1 cellular context compared by ENCODE assay signal in the genomic region with DNA sequence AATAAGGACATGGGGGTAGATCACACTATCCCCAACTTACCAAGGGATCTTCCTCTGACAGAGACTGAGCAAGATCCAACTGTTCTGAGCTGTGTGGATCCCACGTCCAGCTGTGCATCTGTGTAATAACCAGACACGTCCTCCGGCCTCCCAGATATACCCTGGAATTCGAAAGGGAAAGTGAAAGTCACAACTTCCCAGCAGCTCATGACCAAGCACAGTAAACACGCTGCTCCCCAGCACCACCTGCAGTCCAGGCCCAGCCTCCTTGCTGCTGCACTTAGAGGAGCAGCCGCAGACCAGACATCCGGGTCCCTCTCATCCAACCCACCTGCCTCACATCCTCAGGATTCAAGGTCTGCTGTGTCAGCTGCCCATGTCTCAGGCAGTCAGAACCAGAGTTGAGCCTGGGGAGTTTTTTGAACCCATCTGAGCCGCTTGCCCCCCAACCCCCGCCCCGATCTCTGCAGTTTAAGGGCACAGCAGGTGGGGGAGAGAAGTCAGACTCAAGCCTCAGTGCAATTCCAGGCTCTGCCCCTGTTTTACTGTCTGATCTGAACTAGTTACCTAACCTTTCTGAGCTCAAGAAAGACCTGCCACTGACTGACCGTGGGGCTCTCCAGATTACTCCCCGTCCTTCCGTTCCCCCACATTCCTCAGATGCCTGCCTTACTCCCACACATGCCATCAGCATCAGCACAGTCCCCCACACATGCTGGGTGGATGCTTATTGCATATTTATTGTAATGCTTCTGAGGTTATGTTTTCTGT.
A peak's percentile ranks its signal among the peaks of the same experiment; 100 is the strongest.
TF ChIP-seq lines count a peak whose summit lies in the region.

A gene with protein sequence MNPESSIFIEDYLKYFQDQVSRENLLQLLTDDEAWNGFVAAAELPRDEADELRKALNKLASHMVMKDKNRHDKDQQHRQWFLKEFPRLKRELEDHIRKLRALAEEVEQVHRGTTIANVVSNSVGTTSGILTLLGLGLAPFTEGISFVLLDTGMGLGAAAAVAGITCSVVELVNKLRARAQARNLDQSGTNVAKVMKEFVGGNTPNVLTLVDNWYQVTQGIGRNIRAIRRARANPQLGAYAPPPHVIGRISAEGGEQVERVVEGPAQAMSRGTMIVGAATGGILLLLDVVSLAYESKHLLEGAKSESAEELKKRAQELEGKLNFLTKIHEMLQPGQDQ (minus strand): TSS at position 127 of the 771 bp plus-strand sequence. CDS start 6,365 bp downstream, outside the sequence.

TF ChIP-seq in K562, 482 proteins besides CTCF, POLR2A, EP300 and RAD21 (continued from another document and continues in another):
- TF ChIP-seq TBL1XR1 (IDR thresholded peaks at IDR 0.05; ENCODE audit: low read length in 2 of 2) = peak in 1 of 2 experiments; percentile 67; a peak in 2 of 4 replicates
- TF ChIP-seq TFAM (CRISPR knock-in tag; conservative IDR thresholded peaks at IDR 0.05) = no peak
- peak; percentile 20 for TF ChIP-seq KDM5B (IDR thresholded peaks at IDR 0.05; ENCODE audit: insufficient replicate concordance, low read depth, low read length)
- TF ChIP-seq TEAD1 (CRISPR knock-in tag; IDR thresholded peaks at IDR 0.05) = peak in 1 of 2 experiments; percentile 76; a peak in 1 of 4 replicates
- TF ChIP-seq BRD9 (IDR thresholded peaks at IDR 0.05; ENCODE audit: low read depth, partially characterized antibody) = peak; percentile 48
- peak in 1 of 2 experiments; percentile 40; a peak in 1 of 4 replicates for TF ChIP-seq FOXA3 (CRISPR knock-in tag; conservative IDR thresholded peaks at IDR 0.05 in 1 of 2, IDR thresholded peaks at IDR 0.05 in 1 of 2)
- peak; percentile 44; the same call in 1 of the 2 replicates for TF ChIP-seq JUND (IDR thresholded peaks at IDR 0.05; ENCODE audit: borderline replicate concordance, low read depth, low read length)
- peak; percentile 53; the same call in 1 of the 3 replicates for TF ChIP-seq JUND (tag; IDR thresholded peaks at IDR 0.05; ENCODE audit: borderline replicate concordance, low read depth, low read length)
- TF ChIP-seq, protein P1, sequence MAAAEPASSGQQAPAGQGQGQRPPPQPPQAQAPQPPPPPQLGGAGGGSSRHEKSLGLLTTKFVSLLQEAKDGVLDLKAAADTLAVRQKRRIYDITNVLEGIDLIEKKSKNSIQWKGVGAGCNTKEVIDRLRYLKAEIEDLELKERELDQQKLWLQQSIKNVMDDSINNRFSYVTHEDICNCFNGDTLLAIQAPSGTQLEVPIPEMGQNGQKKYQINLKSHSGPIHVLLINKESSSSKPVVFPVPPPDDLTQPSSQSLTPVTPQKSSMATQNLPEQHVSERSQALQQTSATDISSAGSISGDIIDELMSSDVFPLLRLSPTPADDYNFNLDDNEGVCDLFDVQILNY (CRISPR knock-in tag; IDR thresholded peaks at IDR 0.05) = no peak
- TF ChIP-seq NRF1 (conservative IDR thresholded peaks at IDR 0.05 in 1 of 2, IDR thresholded peaks at IDR 0.05 in 1 of 2) = peak; percentile 73 to 76
- no peak for TF ChIP-seq GATAD2A (IDR thresholded peaks at IDR 0.05)
- TF ChIP-seq FOXK2 (conservative IDR thresholded peaks at IDR 0.05 in 1 of 2, IDR thresholded peaks at IDR 0.05 in 1 of 2; ENCODE audit: low read depth in 2 of 2) = peak; percentile 98 to 99
- TF ChIP-seq BHLHE40 (IDR thresholded peaks at IDR 0.05; ENCODE audit: low read length) = 0 out of 2 replicates have a peak, but pooled peaks have one; percentile 28
- TF ChIP-seq SMC3 (conservative IDR thresholded peaks at IDR 0.05; ENCODE audit: insufficient read depth, low read depth, low read length) = 0 out of 2 replicates have a peak, but pooled peaks have one; percentile 17
- peak; percentile 63 for TF ChIP-seq MYC (IDR thresholded peaks at IDR 0.05; ENCODE audit: low read depth, low read length)
- TF ChIP-seq MYC (CRISPR knock-in tag; IDR thresholded peaks at IDR 0.05; ENCODE audit: borderline replicate concordance, low read depth) = no peak
- TF ChIP-seq NR2F6 (CRISPR knock-in tag; IDR thresholded peaks at IDR 0.05) = no peak
- TF ChIP-seq ATF1 (CRISPR knock-in tag; IDR thresholded peaks at IDR 0.05) = no peak
- TF ChIP-seq ATF1 (tag; IDR thresholded peaks at IDR 0.05) = 0 out of 2 replicates have a peak, but pooled peaks have one; percentile 10
- TF ChIP-seq SRF (CRISPR knock-in tag; IDR thresholded peaks at IDR 0.05) = 0 out of 4 replicates have a peak, but pooled peaks of 1 of the 2 experiments have one; percentile 24
- no peak for TF ChIP-seq KAT8 (IDR thresholded peaks at IDR 0.05; ENCODE audit: low read depth)
- peak; percentile 89 for TF ChIP-seq MXI1 (IDR thresholded peaks at IDR 0.05; ENCODE audit: low read depth, low read length)
- TF ChIP-seq, protein P2, sequence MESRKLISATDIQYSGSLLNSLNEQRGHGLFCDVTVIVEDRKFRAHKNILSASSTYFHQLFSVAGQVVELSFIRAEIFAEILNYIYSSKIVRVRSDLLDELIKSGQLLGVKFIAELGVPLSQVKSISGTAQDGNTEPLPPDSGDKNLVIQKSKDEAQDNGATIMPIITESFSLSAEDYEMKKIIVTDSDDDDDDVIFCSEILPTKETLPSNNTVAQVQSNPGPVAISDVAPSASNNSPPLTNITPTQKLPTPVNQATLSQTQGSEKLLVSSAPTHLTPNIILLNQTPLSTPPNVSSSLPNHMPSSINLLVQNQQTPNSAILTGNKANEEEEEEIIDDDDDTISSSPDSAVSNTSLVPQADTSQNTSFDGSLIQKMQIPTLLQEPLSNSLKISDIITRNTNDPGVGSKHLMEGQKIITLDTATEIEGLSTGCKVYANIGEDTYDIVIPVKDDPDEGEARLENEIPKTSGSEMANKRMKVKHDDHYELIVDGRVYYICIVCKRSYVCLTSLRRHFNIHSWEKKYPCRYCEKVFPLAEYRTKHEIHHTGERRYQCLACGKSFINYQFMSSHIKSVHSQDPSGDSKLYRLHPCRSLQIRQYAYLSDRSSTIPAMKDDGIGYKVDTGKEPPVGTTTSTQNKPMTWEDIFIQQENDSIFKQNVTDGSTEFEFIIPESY (CRISPR knock-in tag; IDR thresholded peaks at IDR 0.05) = peak; percentile 25; the same call in 1 of the 2 replicates
- TF ChIP-seq, protein P3, sequence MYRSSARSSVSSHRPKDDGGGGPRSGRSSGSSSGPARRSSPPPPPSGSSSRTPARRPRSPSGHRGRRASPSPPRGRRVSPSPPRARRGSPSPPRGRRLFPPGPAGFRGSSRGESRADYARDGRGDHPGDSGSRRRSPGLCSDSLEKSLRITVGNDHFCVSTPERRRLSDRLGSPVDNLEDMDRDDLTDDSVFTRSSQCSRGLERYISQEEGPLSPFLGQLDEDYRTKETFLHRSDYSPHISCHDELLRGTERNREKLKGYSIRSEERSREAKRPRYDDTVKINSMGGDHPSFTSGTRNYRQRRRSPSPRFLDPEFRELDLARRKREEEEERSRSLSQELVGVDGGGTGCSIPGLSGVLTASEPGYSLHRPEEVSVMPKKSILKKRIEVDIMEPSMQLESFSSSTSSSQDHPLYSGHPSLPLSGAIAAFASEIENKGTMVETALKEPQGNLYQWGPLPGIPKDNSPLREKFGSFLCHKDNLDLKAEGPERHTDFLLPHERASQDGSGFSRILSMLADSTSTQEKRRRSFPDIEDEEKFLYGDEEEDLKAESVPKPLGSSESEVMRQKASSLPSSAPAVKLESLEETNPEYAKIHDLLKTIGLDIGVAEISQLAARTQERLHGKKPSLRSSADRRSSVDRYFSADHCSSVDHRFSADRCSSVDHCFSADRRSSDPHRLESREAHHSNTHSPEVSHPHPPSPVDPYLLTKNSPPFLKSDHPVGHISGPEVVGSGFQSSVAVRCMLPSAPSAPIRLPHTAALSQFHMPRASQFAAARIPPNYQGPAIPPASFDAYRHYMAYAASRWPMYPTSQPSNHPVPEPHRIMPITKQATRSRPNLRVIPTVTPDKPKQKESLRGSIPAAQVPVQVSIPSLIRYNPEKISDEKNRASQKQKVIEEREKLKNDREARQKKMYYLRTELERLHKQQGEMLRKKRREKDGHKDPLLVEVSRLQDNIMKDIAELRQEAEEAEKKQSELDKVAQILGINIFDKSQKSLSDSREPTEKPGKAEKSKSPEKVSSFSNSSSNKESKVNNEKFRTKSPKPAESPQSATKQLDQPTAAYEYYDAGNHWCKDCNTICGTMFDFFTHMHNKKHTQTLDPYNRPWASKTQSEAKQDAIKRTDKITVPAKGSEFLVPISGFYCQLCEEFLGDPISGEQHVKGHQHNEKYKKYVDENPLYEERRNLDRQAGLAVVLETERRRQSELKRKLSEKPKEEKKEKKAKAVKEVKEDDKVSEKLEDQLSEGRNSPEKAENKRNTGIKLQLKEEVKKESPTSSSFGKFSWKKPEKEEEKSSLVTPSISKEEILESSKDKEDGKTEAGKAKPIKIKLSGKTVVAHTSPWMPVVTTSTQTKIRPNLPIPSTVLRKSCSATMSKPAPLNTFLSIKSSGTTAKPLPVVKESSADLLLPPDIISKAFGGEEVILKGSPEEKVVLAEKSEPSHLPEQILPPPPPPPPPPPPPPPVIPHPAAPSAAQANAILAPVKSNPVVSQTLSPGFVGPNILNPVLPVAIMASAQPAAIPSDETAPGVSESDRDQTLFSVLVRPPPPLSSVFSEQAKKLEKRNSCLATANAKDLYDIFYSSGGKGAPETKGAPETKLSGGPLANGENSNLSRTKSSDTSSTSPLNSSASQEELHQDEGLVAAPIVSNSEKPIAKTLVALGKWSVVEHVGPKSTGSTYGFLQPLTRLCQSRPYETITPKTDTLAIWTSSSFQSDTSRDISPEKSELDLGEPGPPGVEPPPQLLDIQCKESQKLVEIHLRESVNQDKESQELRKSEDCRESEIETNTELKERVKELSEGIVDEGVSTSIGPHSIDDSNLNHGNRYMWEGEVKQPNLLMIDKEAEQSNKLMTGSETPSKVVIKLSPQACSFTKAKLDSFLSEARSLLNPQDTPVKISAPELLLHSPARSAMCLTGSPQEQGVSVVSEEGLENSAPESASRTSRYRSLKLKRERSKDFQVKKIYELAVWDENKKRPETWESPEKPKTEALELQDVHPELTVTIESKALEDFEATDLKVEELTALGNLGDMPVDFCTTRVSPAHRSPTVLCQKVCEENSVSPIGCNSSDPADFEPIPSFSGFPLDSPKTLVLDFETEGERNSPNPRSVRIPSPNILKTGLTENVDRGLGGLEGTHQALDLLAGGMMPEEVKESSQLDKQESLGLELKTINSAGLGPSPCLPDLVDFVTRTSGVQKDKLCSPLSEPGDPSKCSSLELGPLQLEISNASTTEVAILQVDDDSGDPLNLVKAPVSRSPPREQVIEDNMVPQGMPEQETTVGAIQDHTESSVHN (IDR thresholded peaks at IDR 0.05; ENCODE audit: borderline replicate concordance in 1 of 2, low read depth in 1 of 2) = peak in 1 of 2 experiments; percentile 94; a peak in 2 of 4 replicates
- TF ChIP-seq, protein P4, sequence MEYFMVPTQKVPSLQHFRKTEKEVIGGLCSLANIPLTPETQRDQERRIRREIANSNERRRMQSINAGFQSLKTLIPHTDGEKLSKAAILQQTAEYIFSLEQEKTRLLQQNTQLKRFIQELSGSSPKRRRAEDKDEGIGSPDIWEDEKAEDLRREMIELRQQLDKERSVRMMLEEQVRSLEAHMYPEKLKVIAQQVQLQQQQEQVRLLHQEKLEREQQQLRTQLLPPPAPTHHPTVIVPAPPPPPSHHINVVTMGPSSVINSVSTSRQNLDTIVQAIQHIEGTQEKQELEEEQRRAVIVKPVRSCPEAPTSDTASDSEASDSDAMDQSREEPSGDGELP (CRISPR knock-in tag; IDR thresholded peaks at IDR 0.05; ENCODE audit: borderline replicate concordance) = peak; percentile 89
- TF ChIP-seq, protein P5, sequence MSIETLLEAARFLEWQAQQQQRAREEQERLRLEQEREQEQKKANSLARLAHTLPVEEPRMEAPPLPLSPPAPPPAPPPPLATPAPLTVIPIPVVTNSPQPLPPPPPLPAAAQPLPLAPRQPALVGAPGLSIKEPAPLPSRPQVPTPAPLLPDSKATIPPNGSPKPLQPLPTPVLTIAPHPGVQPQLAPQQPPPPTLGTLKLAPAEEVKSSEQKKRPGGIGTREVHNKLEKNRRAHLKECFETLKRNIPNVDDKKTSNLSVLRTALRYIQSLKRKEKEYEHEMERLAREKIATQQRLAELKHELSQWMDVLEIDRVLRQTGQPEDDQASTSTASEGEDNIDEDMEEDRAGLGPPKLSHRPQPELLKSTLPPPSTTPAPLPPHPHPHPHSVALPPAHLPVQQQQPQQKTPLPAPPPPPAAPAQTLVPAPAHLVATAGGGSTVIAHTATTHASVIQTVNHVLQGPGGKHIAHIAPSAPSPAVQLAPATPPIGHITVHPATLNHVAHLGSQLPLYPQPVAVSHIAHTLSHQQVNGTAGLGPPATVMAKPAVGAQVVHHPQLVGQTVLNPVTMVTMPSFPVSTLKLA (conservative IDR thresholded peaks at IDR 0.05) = peak; percentile 86 to 93
- TF ChIP-seq CTBP1 (IDR thresholded peaks at IDR 0.05; ENCODE audit: borderline replicate concordance) = peak; percentile 57; the same call in 1 of the 2 replicates
- TF ChIP-seq, protein P6, sequence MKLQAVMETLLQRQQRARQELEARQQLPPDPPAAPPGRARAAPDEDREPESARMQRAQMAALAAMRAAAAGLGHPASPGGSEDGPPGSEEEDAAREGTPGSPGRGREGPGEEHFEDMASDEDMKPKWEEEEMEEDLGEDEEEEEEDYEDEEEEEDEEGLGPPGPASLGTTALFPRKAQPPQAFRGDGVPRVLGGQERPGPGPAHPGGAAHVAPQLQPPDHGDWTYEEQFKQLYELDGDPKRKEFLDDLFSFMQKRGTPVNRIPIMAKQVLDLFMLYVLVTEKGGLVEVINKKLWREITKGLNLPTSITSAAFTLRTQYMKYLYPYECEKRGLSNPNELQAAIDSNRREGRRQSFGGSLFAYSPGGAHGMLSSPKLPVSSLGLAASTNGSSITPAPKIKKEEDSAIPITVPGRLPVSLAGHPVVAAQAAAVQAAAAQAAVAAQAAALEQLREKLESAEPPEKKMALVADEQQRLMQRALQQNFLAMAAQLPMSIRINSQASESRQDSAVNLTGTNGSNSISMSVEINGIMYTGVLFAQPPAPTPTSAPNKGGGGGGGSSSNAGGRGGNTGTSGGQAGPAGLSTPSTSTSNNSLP (IDR thresholded peaks at IDR 0.05; ENCODE audit: borderline replicate concordance, low read depth, low read length) = no peak
- TF ChIP-seq NCOA1 (IDR thresholded peaks at IDR 0.05; ENCODE audit: low read depth) = peak; percentile 63
- no peak for TF ChIP-seq GTF2A2 (tag; IDR thresholded peaks at IDR 0.05)
- TF ChIP-seq, protein P7, sequence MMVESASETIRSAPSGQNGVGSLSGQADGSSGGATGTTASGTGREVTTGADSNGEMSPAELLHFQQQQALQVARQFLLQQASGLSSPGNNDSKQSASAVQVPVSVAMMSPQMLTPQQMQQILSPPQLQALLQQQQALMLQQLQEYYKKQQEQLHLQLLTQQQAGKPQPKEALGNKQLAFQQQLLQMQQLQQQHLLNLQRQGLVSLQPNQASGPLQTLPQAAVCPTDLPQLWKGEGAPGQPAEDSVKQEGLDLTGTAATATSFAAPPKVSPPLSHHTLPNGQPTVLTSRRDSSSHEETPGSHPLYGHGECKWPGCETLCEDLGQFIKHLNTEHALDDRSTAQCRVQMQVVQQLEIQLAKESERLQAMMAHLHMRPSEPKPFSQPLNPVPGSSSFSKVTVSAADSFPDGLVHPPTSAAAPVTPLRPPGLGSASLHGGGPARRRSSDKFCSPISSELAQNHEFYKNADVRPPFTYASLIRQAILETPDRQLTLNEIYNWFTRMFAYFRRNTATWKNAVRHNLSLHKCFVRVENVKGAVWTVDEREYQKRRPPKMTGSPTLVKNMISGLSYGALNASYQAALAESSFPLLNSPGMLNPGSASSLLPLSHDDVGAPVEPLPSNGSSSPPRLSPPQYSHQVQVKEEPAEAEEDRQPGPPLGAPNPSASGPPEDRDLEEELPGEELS (CRISPR knock-in tag; IDR thresholded peaks at IDR 0.05; ENCODE audit: borderline replicate concordance) = 0 out of 2 replicates have a peak, but pooled peaks have one; percentile 25
- no peak for TF ChIP-seq NR2C2 (CRISPR knock-in tag; IDR thresholded peaks at IDR 0.05)
- TF ChIP-seq NR2C2 (tag; IDR thresholded peaks at IDR 0.05) = 0 out of 2 replicates have a peak, but pooled peaks have one; percentile 19
- peak; percentile 65 for TF ChIP-seq HCFC1 (IDR thresholded peaks at IDR 0.05; ENCODE audit: low read depth, low read length)
- TF ChIP-seq ZC3H11A (IDR thresholded peaks at IDR 0.05; ENCODE audit: low read depth, low read length) = no peak
- TF ChIP-seq ZNF146 (CRISPR knock-in tag; IDR thresholded peaks at IDR 0.05; ENCODE audit: unreplicated experiment) = no peak
